1 cellular context compared by ENCODE assay signal in the genomic region with DNA sequence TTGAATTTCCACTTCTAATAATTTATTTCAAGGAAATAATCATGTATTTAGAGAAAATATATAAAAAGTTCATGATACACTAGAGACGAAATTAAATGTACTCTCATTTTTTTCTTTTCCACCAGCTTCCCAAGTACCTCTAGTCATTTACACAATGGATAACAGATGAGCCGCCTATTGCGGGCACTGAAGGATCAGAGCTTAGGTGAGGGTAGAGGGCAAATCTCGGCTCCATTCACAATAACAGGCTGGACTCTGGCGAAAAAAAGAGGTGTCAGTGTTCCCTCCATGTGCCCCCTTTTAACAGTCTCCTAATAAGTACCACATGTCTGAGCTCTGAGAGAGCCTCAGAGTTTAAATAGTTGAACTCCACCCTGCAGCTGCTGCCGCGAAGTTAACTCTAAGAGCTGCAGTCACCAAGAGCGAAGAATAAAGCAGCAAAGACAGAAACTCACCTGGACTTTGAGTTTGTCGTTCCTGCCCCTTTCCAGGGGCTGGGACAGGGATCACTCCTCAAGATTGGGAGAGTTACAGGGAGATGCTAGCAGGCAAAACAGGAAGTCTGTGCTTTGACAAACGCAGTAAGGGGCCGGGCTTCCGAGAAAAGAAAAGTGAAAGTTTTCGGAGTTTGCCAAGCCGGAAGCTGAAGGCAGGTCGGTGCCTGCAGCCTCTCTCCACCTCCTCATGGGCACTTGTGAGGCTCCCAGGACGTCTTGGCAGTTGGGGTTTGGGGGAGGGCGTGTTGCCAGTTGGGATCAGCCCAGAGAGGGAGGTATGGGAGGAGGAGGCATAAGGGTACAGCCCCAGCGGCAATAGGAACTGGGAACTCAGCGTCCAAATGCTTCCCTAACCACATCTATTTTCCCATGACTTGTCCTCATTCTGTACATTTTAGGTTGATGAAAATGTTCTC.
TF ChIP-seq lines count a peak whose summit lies in the region.

Gene SP110, minus strand, starts transcription at position 566 of the 913 bp plus-strand sequence. CDS start 3,057 bp downstream, outside the sequence.

TF ChIP-seq in HepG2, 621 proteins besides CTCF, POLR2A, EP300 and RAD21 (continued from another document and continues in another):
- TF ChIP-seq SIX1 (CRISPR knock-in tag; IDR thresholded peaks at IDR 0.05; ENCODE audit: borderline replicate concordance), result no peak
- no peak for TF ChIP-seq ZNF720 (CRISPR knock-in tag; IDR thresholded peaks at IDR 0.05)
- TF ChIP-seq MAFF (IDR thresholded peaks at IDR 0.05; ENCODE audit: low read depth, low read length), result no peak
- TF ChIP-seq ZNF644 (CRISPR knock-in tag; IDR thresholded peaks at IDR 0.05; ENCODE audit: low read depth), result no peak
- no peak for TF ChIP-seq ZNF546 (CRISPR knock-in tag; conservative IDR thresholded peaks at IDR 0.05)
- no peak for TF ChIP-seq TBL1XR1 (IDR thresholded peaks at IDR 0.05; ENCODE audit: borderline replicate concordance, low read length, partially characterized antibody)
- TF ChIP-seq NFATC3 (CRISPR knock-in tag; IDR thresholded peaks at IDR 0.05), result no peak
- TF ChIP-seq GABPB1 (CRISPR knock-in tag; IDR thresholded peaks at IDR 0.05), result peak; percentile 81
- TF ChIP-seq CEBPZ (IDR thresholded peaks at IDR 0.05; ENCODE audit: low read length), result no peak
- peak; percentile 76; the same call in 1 of the 2 replicates for TF ChIP-seq ZNF225 (CRISPR knock-in tag; IDR thresholded peaks at IDR 0.05)
- TF ChIP-seq ZBTB39 (CRISPR knock-in tag; IDR thresholded peaks at IDR 0.05), result no peak
- TF ChIP-seq IRX3 (CRISPR knock-in tag; IDR thresholded peaks at IDR 0.05; ENCODE audit: borderline replicate concordance, low read depth), result no peak
- no peak for TF ChIP-seq PTBP1 (IDR thresholded peaks at IDR 0.05; ENCODE audit: low read depth, low read length, poor library complexity, severe bottlenecking)
- TF ChIP-seq AKNA (CRISPR knock-in tag; IDR thresholded peaks at IDR 0.05; ENCODE audit: borderline replicate concordance), result no peak
- TF ChIP-seq XBP1 (CRISPR knock-in tag; IDR thresholded peaks at IDR 0.05), result no peak
- TF ChIP-seq STAT5B (CRISPR knock-in tag; IDR thresholded peaks at IDR 0.05), result no peak
- TF ChIP-seq, protein P1, sequence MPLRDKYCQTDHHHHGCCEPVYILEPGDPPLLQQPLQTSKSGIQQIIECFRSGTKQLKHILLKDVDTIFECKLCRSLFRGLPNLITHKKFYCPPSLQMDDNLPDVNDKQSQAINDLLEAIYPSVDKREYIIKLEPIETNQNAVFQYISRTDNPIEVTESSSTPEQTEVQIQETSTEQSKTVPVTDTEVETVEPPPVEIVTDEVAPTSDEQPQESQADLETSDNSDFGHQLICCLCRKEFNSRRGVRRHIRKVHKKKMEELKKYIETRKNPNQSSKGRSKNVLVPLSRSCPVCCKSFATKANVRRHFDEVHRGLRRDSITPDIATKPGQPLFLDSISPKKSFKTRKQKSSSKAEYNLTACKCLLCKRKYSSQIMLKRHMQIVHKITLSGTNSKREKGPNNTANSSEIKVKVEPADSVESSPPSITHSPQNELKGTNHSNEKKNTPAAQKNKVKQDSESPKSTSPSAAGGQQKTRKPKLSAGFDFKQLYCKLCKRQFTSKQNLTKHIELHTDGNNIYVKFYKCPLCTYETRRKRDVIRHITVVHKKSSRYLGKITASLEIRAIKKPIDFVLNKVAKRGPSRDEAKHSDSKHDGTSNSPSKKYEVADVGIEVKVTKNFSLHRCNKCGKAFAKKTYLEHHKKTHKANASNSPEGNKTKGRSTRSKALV (CRISPR knock-in tag; IDR thresholded peaks at IDR 0.05), result no peak
- TF ChIP-seq ATF5 (CRISPR knock-in tag; IDR thresholded peaks at IDR 0.05; ENCODE audit: low read depth), result no peak
- no peak for TF ChIP-seq ZNF362 (CRISPR knock-in tag; IDR thresholded peaks at IDR 0.05; ENCODE audit: borderline replicate concordance)
- TF ChIP-seq KAT2B (IDR thresholded peaks at IDR 0.05; ENCODE audit: borderline replicate concordance, low read depth, low read length), result no peak
- no peak for TF ChIP-seq NFE2L1 (CRISPR knock-in tag; IDR thresholded peaks at IDR 0.05; ENCODE audit: borderline replicate concordance)
- no peak; the same call in 1 of the 2 replicates for TF ChIP-seq ZMYM3 (CRISPR knock-in tag; IDR thresholded peaks at IDR 0.05)
- TF ChIP-seq ZBTB7A (CRISPR knock-in tag; IDR thresholded peaks at IDR 0.05), result no peak
- no peak for TF ChIP-seq ZNF256 (CRISPR knock-in tag; conservative IDR thresholded peaks at IDR 0.05)
- TF ChIP-seq TMF1 (CRISPR knock-in tag; IDR thresholded peaks at IDR 0.05; ENCODE audit: low read depth), result no peak
- TF ChIP-seq ZNF224 (CRISPR knock-in tag; IDR thresholded peaks at IDR 0.05), result no peak
- TF ChIP-seq, protein P2, sequence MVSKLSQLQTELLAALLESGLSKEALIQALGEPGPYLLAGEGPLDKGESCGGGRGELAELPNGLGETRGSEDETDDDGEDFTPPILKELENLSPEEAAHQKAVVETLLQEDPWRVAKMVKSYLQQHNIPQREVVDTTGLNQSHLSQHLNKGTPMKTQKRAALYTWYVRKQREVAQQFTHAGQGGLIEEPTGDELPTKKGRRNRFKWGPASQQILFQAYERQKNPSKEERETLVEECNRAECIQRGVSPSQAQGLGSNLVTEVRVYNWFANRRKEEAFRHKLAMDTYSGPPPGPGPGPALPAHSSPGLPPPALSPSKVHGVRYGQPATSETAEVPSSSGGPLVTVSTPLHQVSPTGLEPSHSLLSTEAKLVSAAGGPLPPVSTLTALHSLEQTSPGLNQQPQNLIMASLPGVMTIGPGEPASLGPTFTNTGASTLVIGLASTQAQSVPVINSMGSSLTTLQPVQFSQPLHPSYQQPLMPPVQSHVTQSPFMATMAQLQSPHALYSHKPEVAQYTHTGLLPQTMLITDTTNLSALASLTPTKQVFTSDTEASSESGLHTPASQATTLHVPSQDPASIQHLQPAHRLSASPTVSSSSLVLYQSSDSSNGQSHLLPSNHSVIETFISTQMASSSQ (IDR thresholded peaks at IDR 0.05; ENCODE audit: low read depth), result no peak
- TF ChIP-seq, protein P2 (CRISPR knock-in tag; IDR thresholded peaks at IDR 0.05; ENCODE audit: borderline replicate concordance), result no peak
- TF ChIP-seq ZEB1 (IDR thresholded peaks at IDR 0.05; ENCODE audit: insufficient replicate concordance, low read depth), result no peak
- TF ChIP-seq STAG1 (CRISPR knock-in tag; IDR thresholded peaks at IDR 0.05), result no peak
- TF ChIP-seq TRIM24 (CRISPR knock-in tag; IDR thresholded peaks at IDR 0.05), result no peak
- TF ChIP-seq BRCA1 (CRISPR knock-in tag; IDR thresholded peaks at IDR 0.05), result no peak
- peak; percentile 71; the same call in 1 of the 2 replicates for TF ChIP-seq KDM5B (CRISPR knock-in tag; IDR thresholded peaks at IDR 0.05; ENCODE audit: borderline replicate concordance)
- no peak for TF ChIP-seq CEBPB (IDR thresholded peaks at IDR 0.05; ENCODE audit: borderline replicate concordance, low read depth, low read length)
- TF ChIP-seq ZNF446 (CRISPR knock-in tag; IDR thresholded peaks at IDR 0.05), result no peak
- no peak for TF ChIP-seq ADNP (CRISPR knock-in tag; IDR thresholded peaks at IDR 0.05)
- TF ChIP-seq ZNF460 (CRISPR knock-in tag; IDR thresholded peaks at IDR 0.05; ENCODE audit: borderline replicate concordance), result no peak
